Comparison of ENCODE assay signal across 1 cellular context in the genomic region with DNA sequence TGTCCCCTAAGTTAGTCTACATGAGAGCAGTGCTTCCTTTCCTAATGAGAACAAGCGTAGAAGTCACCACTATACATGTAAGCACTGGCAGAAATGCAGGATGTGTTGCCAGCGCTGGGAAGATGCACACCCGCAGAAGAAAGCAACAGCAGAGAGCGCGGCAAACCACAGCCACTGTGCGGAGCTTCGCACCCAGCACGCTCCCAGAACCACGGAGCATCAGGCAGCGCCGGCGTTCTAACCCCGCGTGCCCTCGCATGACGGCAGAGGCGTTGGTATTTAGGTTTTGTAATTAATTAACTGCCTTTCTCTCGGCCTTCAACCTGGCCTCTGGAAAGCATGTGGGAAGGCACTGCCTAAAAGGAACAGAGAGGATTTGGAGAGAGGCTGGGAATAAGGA.
TF ChIP-seq lines count a peak whose summit lies in the region.

No MANE protein-coding gene starts in this region.

TF ChIP-seq in HepG2, 621 proteins besides CTCF, POLR2A, EP300 and RAD21 (continued from another document):
- TF ChIP-seq, protein P1, sequence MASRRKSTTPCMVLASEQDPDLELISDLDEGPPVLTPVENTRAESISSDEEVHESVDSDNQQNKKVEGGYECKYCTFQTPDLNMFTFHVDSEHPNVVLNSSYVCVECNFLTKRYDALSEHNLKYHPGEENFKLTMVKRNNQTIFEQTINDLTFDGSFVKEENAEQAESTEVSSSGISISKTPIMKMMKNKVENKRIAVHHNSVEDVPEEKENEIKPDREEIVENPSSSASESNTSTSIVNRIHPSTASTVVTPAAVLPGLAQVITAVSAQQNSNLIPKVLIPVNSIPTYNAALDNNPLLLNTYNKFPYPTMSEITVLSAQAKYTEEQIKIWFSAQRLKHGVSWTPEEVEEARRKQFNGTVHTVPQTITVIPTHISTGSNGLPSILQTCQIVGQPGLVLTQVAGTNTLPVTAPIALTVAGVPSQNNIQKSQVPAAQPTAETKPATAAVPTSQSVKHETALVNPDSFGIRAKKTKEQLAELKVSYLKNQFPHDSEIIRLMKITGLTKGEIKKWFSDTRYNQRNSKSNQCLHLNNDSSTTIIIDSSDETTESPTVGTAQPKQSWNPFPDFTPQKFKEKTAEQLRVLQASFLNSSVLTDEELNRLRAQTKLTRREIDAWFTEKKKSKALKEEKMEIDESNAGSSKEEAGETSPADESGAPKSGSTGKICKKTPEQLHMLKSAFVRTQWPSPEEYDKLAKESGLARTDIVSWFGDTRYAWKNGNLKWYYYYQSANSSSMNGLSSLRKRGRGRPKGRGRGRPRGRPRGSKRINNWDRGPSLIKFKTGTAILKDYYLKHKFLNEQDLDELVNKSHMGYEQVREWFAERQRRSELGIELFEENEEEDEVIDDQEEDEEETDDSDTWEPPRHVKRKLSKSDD (CRISPR knock-in tag; IDR thresholded peaks at IDR 0.05; ENCODE audit: low read depth), result no peak
- TF ChIP-seq HIVEP1 (CRISPR knock-in tag; IDR thresholded peaks at IDR 0.05) (no peak), KAT7 (CRISPR knock-in tag; IDR thresholded peaks at IDR 0.05; ENCODE audit: borderline replicate concordance) (no peak), ZNF816 (CRISPR knock-in tag; IDR thresholded peaks at IDR 0.05; ENCODE audit: borderline replicate concordance) (no peak)
